ENCODE assay signal across 18 cellular contexts in the genomic region with DNA sequence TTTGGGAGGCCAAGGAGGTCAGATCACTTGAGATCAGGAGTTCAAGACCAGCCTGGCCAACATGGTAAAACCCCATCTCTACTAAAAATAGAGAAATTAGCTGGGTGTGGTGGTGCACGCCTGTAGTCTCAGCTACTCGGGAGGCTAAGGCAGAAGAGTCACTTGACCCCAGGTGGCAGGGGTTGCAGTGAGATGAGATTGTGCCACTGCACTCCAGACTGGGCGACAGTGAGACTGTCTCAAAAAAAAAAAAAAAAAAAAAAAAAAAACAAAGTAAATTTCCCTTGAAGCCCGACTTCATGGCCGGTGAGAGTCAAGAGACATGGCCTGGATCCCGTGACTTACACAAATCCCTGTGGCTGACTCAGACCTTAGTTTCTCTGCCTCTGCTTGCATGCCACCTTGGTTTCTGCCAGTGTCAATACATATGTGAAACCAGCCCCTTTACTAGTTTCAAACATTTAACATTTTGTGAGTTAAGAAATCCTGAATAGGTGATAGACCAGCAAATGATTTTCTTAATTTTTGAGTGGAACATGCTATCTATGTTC.
DNase-seq lines count a peak whose midpoint lies in the region; ATAC-seq, FAIRE-seq and TF ChIP-seq lines count a peak whose summit lies in the region.
"Had no signal": no experiment of that assay in that cellular context is flagged by ENCODE, and none has a peak within 500 bp of the region (broad histone marks: within the 10 kb centered on the region; RNA-seq: fewer than 3 reads in every experiment).

No MANE protein-coding gene starts in this region.

- no peaks in the 10 kb centered on the region for H3K9me2 ChIP-seq in GM23248 (ENCODE audit: insufficient read depth)
- H3K9me2 ChIP-seq: SK-N-SH had no signal

- H3K27me3 ChIP-seq in GM23248 (replicated peaks; ENCODE audit: insufficient read depth), result no peaks in the 10 kb centered on the region
- H3K27me3 ChIP-seq in OCI-LY3 (ENCODE audit: low read depth, low read length), result no peaks in the 10 kb centered on the region
- no peaks in the 10 kb centered on the region for H3K27me3 ChIP-seq in endothelial cell of umbilical vein (ENCODE audit: control insufficient read depth in 2 of 2, insufficient read depth in 2 of 2, low read length in 2 of 2)
- no peaks in the 10 kb centered on the region for H3K27me3 ChIP-seq in skeletal muscle satellite cell (ENCODE audit: control insufficient read depth, insufficient read depth, low read length)

- H3K4me3 ChIP-seq in GM23248 (no peak overlapping the region), OCI-LY3 (ENCODE audit: low read length) (no peak overlapping the region), endothelial cell of umbilical vein (replicated peaks in 1 of 3; ENCODE audit: insufficient read depth in 1 of 3, low read depth in 1 of 3, low read length in 3 of 3) (no peak overlapping the region), skeletal muscle satellite cell (ENCODE audit: low read length) (no peak overlapping the region)
- H3K4me3 ChIP-seq: left ventricle myocardium inferior had no signal

- dilution Hi-C loops in endothelial cell of umbilical vein (cut with MboI; ENCODE audit: extremely low pct_ligation_motif_present, low sequenced_read_pairs), result no loop called here

- CTCF ChIA-PET in endothelial cell of umbilical vein (lab: Charles Lee), result no interaction called here

- POLR2A ChIA-PET in endothelial cell of umbilical vein (lab: Charles Lee), result no interaction called here

- H2AFZ ChIP-seq in GM23248, result no peak overlapping the region
- no peak overlapping the region for H2AFZ ChIP-seq in OCI-LY3 (ENCODE audit: low read depth, low read length)
- no peak overlapping the region for H2AFZ ChIP-seq in endothelial cell of umbilical vein (ENCODE audit: low read depth, low read length)
- H2AFZ ChIP-seq: parathyroid adenoma had no signal

- H3K4me1 ChIP-seq in GM23248 (ENCODE audit: insufficient read depth) (peaks cover 30% of the 10 kb centered on the region), OCI-LY3 (ENCODE audit: low read length) (peaks cover 31% of the 10 kb centered on the region), endothelial cell of umbilical vein (ENCODE audit: control insufficient read depth, extremely low read depth, insufficient read depth, low read length) (peaks cover 22% of the 10 kb centered on the region), skeletal muscle satellite cell (ENCODE audit: control insufficient read depth, insufficient read depth, low read length) (peaks cover 36% of the 10 kb centered on the region)
- H3K4me1 ChIP-seq: parathyroid adenoma had no signal

- H3K79me2 ChIP-seq in GM23248 (ENCODE audit: insufficient read depth) (peaks cover 100% of the 10 kb centered on the region), OCI-LY3 (ENCODE audit: low read length) (peaks cover 84% of the 10 kb centered on the region), endothelial cell of umbilical vein (ENCODE audit: control insufficient read depth, insufficient read depth, low read length) (peaks cover 91% of the 10 kb centered on the region)
- H3K79me2 ChIP-seq: parathyroid adenoma had no signal

- no peak for TF ChIP-seq POLR2A in endothelial cell of umbilical vein (IDR thresholded peaks at IDR 0.05; ENCODE audit: low read depth, low read length)

- H3K9me3 ChIP-seq in GM23248 (ENCODE audit: low read depth), result no peaks in the 10 kb centered on the region
- no peaks in the 10 kb centered on the region for H3K9me3 ChIP-seq in OCI-LY3 (ENCODE audit: insufficient read depth, low read length)
- H3K9me3 ChIP-seq in endothelial cell of umbilical vein (replicated peaks; ENCODE audit: control insufficient read depth, insufficient read depth, low read length), result no peaks in the 10 kb centered on the region
- no peaks in the 10 kb centered on the region for H3K9me3 ChIP-seq in skeletal muscle satellite cell (replicated peaks; ENCODE audit: low read length)
- H3K9me3 ChIP-seq: left ventricle myocardium inferior, SK-N-SH had no signal

- H3K9ac ChIP-seq in GM23248 (no peak overlapping the region), OCI-LY3 (ENCODE audit: low read length) (no peak overlapping the region), endothelial cell of umbilical vein (replicated peaks; ENCODE audit: extremely low read depth, insufficient read depth, low read length) (no peak overlapping the region), skeletal muscle satellite cell (ENCODE audit: low read depth, low read length) (peak overlapping the region; percentile 8)
- H3K9ac ChIP-seq: parathyroid adenoma, SK-N-SH had no signal

- no TSS peak for BruUV-seq in endothelial cell of umbilical vein (replicated peaks; lab: Mats Ljungman, UMichigan)

- in situ Hi-C loops in GM23248 (cut with MboI), result no loop called here

- no peak for ATAC-seq in GM21360 (IDR thresholded peaks at IDR 0.05; ENCODE audit: unreplicated experiment)
- ATAC-seq: PC-3 had no signal

- peak; percentile 38 for FAIRE-seq in endothelial cell of umbilical vein (lab: Jason Lieb, UNC)

- peaks cover 5% of the 10 kb centered on the region for H3K9me1 ChIP-seq in endothelial cell of umbilical vein (replicated peaks; ENCODE audit: control insufficient read depth, extremely low read depth, insufficient read depth, low read length)

- H3K27ac ChIP-seq in GM23248 (no peak overlapping the region), OCI-LY3 (ENCODE audit: low read length) (peak overlapping the region; percentile 36), endothelial cell of umbilical vein (ENCODE audit: insufficient read depth, low read depth, low read length) (no peak overlapping the region)
- H3K27ac ChIP-seq: left ventricle myocardium inferior, parathyroid adenoma had no signal

- H3F3A ChIP-seq in GM23248 (ENCODE audit: insufficient read depth), result peaks cover 24% of the 10 kb centered on the region; the same call in 1 of the 2 replicates

- TF ChIP-seq CTCF in OCI-LY3 (IDR thresholded peaks at IDR 0.05; ENCODE audit: low read depth, low read length) (no peak), endothelial cell of umbilical vein (IDR thresholded peaks at IDR 0.05; ENCODE audit: extremely low read depth in 1 of 2, insufficient read depth in 1 of 2, low read depth in 1 of 2, low read length in 2 of 2) (no peak)

- H4K20me1 ChIP-seq in GM23248 (ENCODE audit: insufficient read depth) (peaks cover 6% of the 10 kb centered on the region; the same call in 1 of the 2 replicates), OCI-LY3 (ENCODE audit: insufficient read depth, low read length) (peaks cover 11% of the 10 kb centered on the region), endothelial cell of umbilical vein (replicated peaks; ENCODE audit: control insufficient read depth, extremely low read depth, insufficient read depth, low read length) (peaks cover 2% of the 10 kb centered on the region)

- DNase-seq in GM23248, result peak; percentile 41
- DNase-seq in endothelial cell of umbilical vein (ENCODE audit: low read depth, low spot score), result no peak
- no peak for DNase-seq in NCI-H2196 treated with DMSO at 0.1 percent for 48 hours (lab: John Stamatoyannopoulos, UW; ENCODE audit: unreplicated experiment)
- DNase-seq in SIG-M5 (lab: John Stamatoyannopoulos, UW), result no peak
- DNase-seq: activated CD4-positive, alpha-beta T cell treated with anti-CD3 and anti-CD28 coated beads for 48 hours; DMS153; effector memory CD4-positive, alpha-beta T cell; GOT3; left ventricle myocardium inferior; NCI-H2029; NCI-H524 treated with DMSO at 0.1 percent for 48 hours; PC-3; SK-N-SH; trophoblast cell had no signal

- H3K4me2 ChIP-seq in GM23248 (ENCODE audit: unreplicated experiment) (no peak overlapping the region), OCI-LY3 (ENCODE audit: low read length) (peak overlapping the region; percentile 43), endothelial cell of umbilical vein (ENCODE audit: insufficient read depth, low read length) (no peak overlapping the region), skeletal muscle satellite cell (ENCODE audit: low read length) (peak overlapping the region; percentile 50)
- H3K4me2 ChIP-seq: SK-N-SH had no signal

- 93 to 95% methylated on average over 6 of the region's 6 CpGs for WGBS in GM23248 (ENCODE audit: low coverage in 1 of 2, low lambda C conversion rate in 2 of 2, missing lambda C conversion rate in 2 of 2), 2 experiments

- H3K36me3 ChIP-seq in GM23248 (ENCODE audit: low read depth) (no peaks in the 10 kb centered on the region), OCI-LY3 (replicated peaks; ENCODE audit: low read depth, low read length) (peaks cover 4% of the 10 kb centered on the region), endothelial cell of umbilical vein (ENCODE audit: control insufficient read depth in 2 of 2, extremely low read depth in 1 of 2, insufficient read depth in 2 of 2, low read length in 2 of 2) (peaks cover 0 to 1% of the 10 kb centered on the region in 2 experiments), skeletal muscle satellite cell (ENCODE audit: insufficient read depth, low read length) (no peaks in the 10 kb centered on the region)
- H3K36me3 ChIP-seq: left ventricle myocardium inferior had no signal

- intact Hi-C loops in endothelial cell of umbilical vein (cut with micrococcal nuclease), result no loop called here

TF ChIP-seq in endothelial cell of umbilical vein, 7 proteins besides CTCF, POLR2A, EP300 and RAD21:
- TF ChIP-seq MYC (IDR thresholded peaks at IDR 0.05; ENCODE audit: low read depth, low read length) (no peak), FOS (IDR thresholded peaks at IDR 0.05; ENCODE audit: borderline replicate concordance, insufficient read depth, low read length) (no peak), JUN (IDR thresholded peaks at IDR 0.05; ENCODE audit: borderline replicate concordance, insufficient read depth, insufficient read length, low read depth) (no peak), POLR2AphosphoS5 (IDR thresholded peaks at IDR 0.05; ENCODE audit: insufficient read depth, low read depth, low read length) (no peak)

Comparison
In these comparisons a context has a peak if more than half of its experiments do, and no peak if none do; other contexts are left out.
1. H3K4me2 ChIP-seq: peak in OCI-LY3 (single experiment) and skeletal muscle satellite cell (single experiment); none in GM23248 (single experiment) and endothelial cell of umbilical vein (single experiment).